In the genomic region with DNA sequence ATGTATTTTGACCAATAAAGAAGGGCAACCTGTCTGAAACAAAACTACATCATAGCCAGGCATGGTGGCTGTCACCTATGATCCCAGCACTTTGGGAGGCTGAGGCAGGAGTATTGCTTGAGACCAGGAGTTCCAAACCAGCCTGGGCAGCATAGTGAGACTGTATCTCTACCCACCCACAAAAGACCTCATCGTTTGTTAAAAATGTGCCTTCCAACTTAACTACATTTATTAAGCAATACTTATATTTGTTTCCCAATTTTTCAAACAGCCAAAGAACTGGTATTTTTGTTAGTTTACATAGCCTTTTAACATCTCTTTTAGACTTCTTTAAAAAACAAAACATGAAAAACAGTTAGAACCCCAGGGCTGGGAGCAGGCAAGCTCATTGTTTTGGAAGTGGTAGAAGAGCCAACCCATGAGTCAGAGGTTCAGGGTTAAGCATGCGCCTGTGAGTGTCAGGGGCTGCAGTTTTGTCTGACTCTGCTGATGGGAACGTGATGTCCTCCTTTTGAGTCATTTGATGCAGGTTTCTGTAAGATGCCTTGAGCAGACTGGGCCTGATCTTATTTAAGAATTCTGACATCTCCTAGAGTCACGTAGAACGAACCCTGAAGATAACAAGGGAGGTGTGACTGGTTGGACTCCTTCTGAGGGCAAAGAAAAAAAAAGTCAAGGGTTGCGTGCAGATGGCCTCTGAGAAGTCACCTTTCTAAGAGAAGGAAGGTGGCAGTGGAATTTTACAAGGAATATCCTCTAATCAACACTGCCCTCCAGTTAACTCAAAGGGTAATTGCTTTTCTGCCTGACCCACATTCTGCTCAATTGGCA, we compare ENCODE assay signal across 13 cellular contexts. TPM values are rescaled to one million over a fixed set of nuclear protein-coding genes. Genes with fewer than 3 reads are reported as not detected.
A peak's percentile ranks its signal among the peaks of the same experiment; 100 is the strongest.
DNase-seq lines count a peak whose midpoint lies in the region; ATAC-seq lines count a peak whose summit lies in the region.
"Had no signal": no experiment of that assay in that cellular context is flagged by ENCODE, and none has a peak within 500 bp of the region (broad histone marks: within the 10 kb centered on the region; RNA-seq: fewer than 3 reads in every experiment).

No MANE protein-coding gene starts in this region.

- H3K9ac ChIP-seq in skeletal muscle tissue (ENCODE audit: low read depth in 1 of 3, low read length in 3 of 3) = peak overlapping the region in 1 of 3 donors; percentile 5
- H3K9ac ChIP-seq: parathyroid adenoma had no signal

- DNase-seq in GM03348 (ENCODE audit: low spot score) (peak; percentile 87), amniotic stem cell (lab: John Stamatoyannopoulos, UW) (peak; percentile 54), fibroblast of the conjunctiva (ENCODE audit: low read depth) (peak; percentile 94), NCI-H748 (lab: John Stamatoyannopoulos, UW; ENCODE audit: unreplicated experiment) (no peak)
- DNase-seq in effector CD4-positive, alpha-beta T cell = no peak
- DNase-seq: activated T-cell treated with anti-CD3 and anti-CD28 coated beads for 4 hours; heart left ventricle; NCI-H2029 treated with DMSO at 0.1 percent for 48 hours; stimulated activated naive CD4-positive, alpha-beta T cell had no signal

- H3K4me3 ChIP-seq in skeletal muscle tissue (ENCODE audit: low read length in 3 of 3) = no peak overlapping the region
- H3K4me3 ChIP-seq: heart left ventricle had no signal

- H3K36me3 ChIP-seq in skeletal muscle tissue (ENCODE audit: control insufficient read depth in 3 of 3, insufficient read depth in 3 of 3, low read length in 3 of 3) = peaks cover 0 to 4% (median 0%) of the 10 kb centered on the region in 3 donors

- peak overlapping the region; percentile 54 for H3K27ac ChIP-seq in skeletal muscle tissue (ENCODE audit: low read depth, low read length)
- H3K27ac ChIP-seq: heart left ventricle, parathyroid adenoma had no signal

- H3K9me3 ChIP-seq in skeletal muscle tissue (ENCODE audit: control insufficient read depth in 3 of 3, low read length in 3 of 3) = no peaks in the 10 kb centered on the region
- H3K9me3 ChIP-seq: heart left ventricle had no signal

- H3K27me3 ChIP-seq in skeletal muscle tissue (ENCODE audit: control insufficient read depth in 3 of 3, insufficient read depth in 3 of 3, low read length in 3 of 3) = no peaks in the 10 kb centered on the region

- ATAC-seq in GM18870 (IDR thresholded peaks at IDR 0.05; ENCODE audit: unreplicated experiment) = no peak
- ATAC-seq in HG03139 (IDR thresholded peaks at IDR 0.05; ENCODE audit: unreplicated experiment) = no peak

- H3K4me1 ChIP-seq in skeletal muscle tissue (ENCODE audit: control insufficient read depth in 3 of 3, insufficient read depth in 3 of 3, low read length in 3 of 3) = peaks cover 12 to 19% (median 18%) of the 10 kb centered on the region in 3 donors
- H3K4me1 ChIP-seq: parathyroid adenoma had no signal

RNA-seq across cellular contexts. Expression of a gene that starts 53.8 kb away (rescaled TPM):
- total RNA-seq in skeletal muscle tissue = under 0.01 TPM

Comparison
In these comparisons a context has a peak if more than half of its experiments do, and no peak if none do; other contexts are left out.
1. DNase-seq: peak in GM03348 (single experiment), amniotic stem cell (single experiment) and fibroblast of the conjunctiva (single experiment); none in NCI-H748 (single experiment) and effector CD4-positive, alpha-beta T cell (single experiment).